Comparison of ENCODE assay signal across 1 cellular context in genomic region chr15:23644829-23645228, GRCh38.
TF ChIP-seq lines count a peak whose summit lies in the region.

No MANE protein-coding gene starts in this region.

TF ChIP-seq in GM23338, 12 proteins besides CTCF, POLR2A, EP300 and RAD21 (continued from another document):
- TF ChIP-seq REST (IDR thresholded peaks at IDR 0.05; ENCODE audit: unreplicated experiment): no peak
- TF ChIP-seq CREB1 (CRISPR knock-in tag; IDR thresholded peaks at IDR 0.05; ENCODE audit: low read depth): no peak
- no peak for TF ChIP-seq ZNF462 (CRISPR knock-in tag; IDR thresholded peaks at IDR 0.05)
- no peak for TF ChIP-seq JUNB (IDR thresholded peaks at IDR 0.05; ENCODE audit: unreplicated experiment)
